ENCODE assay signal across 11 cellular contexts in the genomic region with DNA sequence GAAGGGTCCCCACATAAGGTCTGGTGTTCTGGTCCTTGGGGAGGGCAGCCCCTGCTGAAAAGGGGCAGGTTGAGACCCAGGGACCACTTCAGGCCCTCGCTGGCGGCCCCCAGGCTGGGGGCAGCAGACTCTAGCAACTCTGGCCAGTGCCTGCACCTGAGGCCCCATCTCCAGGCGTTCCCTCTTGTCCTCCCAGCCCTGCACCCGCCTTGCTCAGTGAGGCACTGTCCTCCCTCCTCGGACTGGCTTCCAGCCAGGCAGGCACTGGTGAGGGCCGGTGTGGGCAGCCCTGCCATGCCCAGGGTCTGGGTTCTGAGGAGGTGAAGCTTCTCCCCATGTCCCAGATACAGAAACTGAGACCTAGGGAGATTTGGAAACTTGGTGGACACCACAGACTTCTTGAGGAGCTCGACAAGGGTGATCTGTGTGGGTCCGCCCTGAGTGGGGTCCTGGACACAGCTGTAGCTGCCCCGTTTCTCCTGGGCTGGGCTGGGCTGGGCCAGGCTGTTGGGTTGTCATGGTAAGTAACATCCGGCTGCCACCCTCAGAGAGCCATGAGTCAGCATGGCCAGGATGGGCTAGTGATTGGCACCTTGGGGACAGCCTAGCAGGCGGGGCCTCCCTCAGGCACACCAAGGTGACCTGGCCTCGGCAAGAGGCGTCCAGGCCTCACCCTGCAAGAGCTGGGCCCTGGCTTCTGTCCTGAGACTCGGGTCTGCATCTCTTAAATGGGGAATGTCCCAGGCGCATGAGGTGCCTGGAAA. TPM values are rescaled to one million over a fixed set of nuclear protein-coding genes. Genes with fewer than 3 reads are reported as not detected.
DNase-seq lines count a peak whose midpoint lies in the region; ATAC-seq and TF ChIP-seq lines count a peak whose summit lies in the region.
"Had no signal": no experiment of that assay in that cellular context is flagged by ENCODE, and none has a peak within 500 bp of the region (broad histone marks: within the 10 kb centered on the region; RNA-seq: fewer than 3 reads in every experiment).

No MANE protein-coding gene starts in this region.

- H3K36me3 ChIP-seq in Caco-2 (ENCODE audit: control insufficient read depth, insufficient read depth, low read length), result no peaks in the 10 kb centered on the region; the same call in 1 of the 2 replicates

- POLR2A ChIA-PET in Caco-2 (lab: Charles Lee), result no interaction called here
- POLR2A ChIA-PET in HEK293T (lab: Yijun Ruan, JAX), result interaction anchor here (2.5 kb wide), 1 partner anchor 11 kb away, joined by 10 read pairs; a partner anchor contains a TSS

- TF ChIP-seq CTCF in Caco-2 (IDR thresholded peaks at IDR 0.05; ENCODE audit: insufficient read depth in 1 of 2, low read depth in 1 of 2, low read length in 1 of 2, severe bottlenecking in 1 of 2, unreplicated experiment in 1 of 2) (no peak), choroid plexus epithelial cell (conservative IDR thresholded peaks at IDR 0.05; ENCODE audit: low read depth, low read length) (no peak)

- DNase-seq in Caco-2 (no peak), MV-4-11 (lab: John Stamatoyannopoulos, UW) (peak; percentile 54), choroid plexus epithelial cell (ENCODE audit: low read depth) (peak; percentile 33), myocyte (ENCODE audit: low read depth) (peak; percentile 64), HEK293T (ENCODE audit: extremely low spot score) (no peak), NCI-H524 (lab: John Stamatoyannopoulos, UW) (no peak)
- DNase-seq: NCI-H1417 had no signal

- no peak overlapping the region for H3K4me3 Mint-ChIP-seq in Caco-2 (ENCODE audit: unreplicated experiment)
- H3K4me3 Mint-ChIP-seq: nephron had no signal

- H3K4me1 Mint-ChIP-seq in Caco-2 (ENCODE audit: low read depth, unreplicated experiment), result no peaks in the 10 kb centered on the region

- no peak for ATAC-seq in GM19023 (IDR thresholded peaks at IDR 0.05; ENCODE audit: unreplicated experiment)
- no peak for ATAC-seq in HG03571 (IDR thresholded peaks at IDR 0.05; ENCODE audit: unreplicated experiment)

- no peaks in the 10 kb centered on the region for H3K27me3 ChIP-seq in Caco-2 (replicated peaks; ENCODE audit: control insufficient read depth, insufficient read depth, low read length)

- H3K4me3 ChIP-seq in Caco-2 (ENCODE audit: low read depth, low read length), result no peak overlapping the region
- H3K4me3 ChIP-seq in choroid plexus epithelial cell (ENCODE audit: low read depth, low read length), result no peak overlapping the region

- intact Hi-C loops in Caco-2 (cut with micrococcal nuclease; ENCODE audit: unreplicated experiment), result no loop called here

- peaks cover 80% of the 10 kb centered on the region for H3K36me3 Mint-ChIP-seq in Caco-2 (ENCODE audit: insufficient read depth, unreplicated experiment)

- peaks cover 22% of the 10 kb centered on the region for H3K9me3 Mint-ChIP-seq in Caco-2 (ENCODE audit: unreplicated experiment)

- no peaks in the 10 kb centered on the region for H3K4me1 ChIP-seq in Caco-2

- no TSS peak for BruUV-seq in Caco-2 (replicated peaks; lab: Mats Ljungman, UMichigan)

- CTCF ChIA-PET in Caco-2 (lab: Charles Lee) (no interaction called here), HEK293T (lab: Yijun Ruan, JAX) (no interaction called here)

- H3K9me3 ChIP-seq in Caco-2, result peaks cover 11% of the 10 kb centered on the region

- H3K27ac Mint-ChIP-seq in Caco-2 (ENCODE audit: unreplicated experiment), result peak overlapping the region; percentile 71
- H3K27ac Mint-ChIP-seq: nephron had no signal

- H3K27me3 Mint-ChIP-seq in Caco-2 (ENCODE audit: insufficient read depth, unreplicated experiment), result no peaks in the 10 kb centered on the region

TF ChIP-seq in HEK293T, 16 proteins besides CTCF, POLR2A, EP300 and RAD21:
- TF ChIP-seq CTBP1 (IDR thresholded peaks at IDR 0.05; ENCODE audit: borderline replicate concordance), result no peak
- TF ChIP-seq SP1 (IDR thresholded peaks at IDR 0.05), result no peak
TF ChIP-seq in HEK293T: peak in this region for 0.

RNA-seq across cellular contexts. Expression of a gene that starts 11.1 kb away (rescaled TPM):
- 18.7 and 19.1 TPM in 2 replicates for total RNA-seq in Caco-2 (2022)
- 1.7 and 4.7 TPM in 2 replicates for total RNA-seq in myocyte
- 32.3 TPM for polyA plus RNA-seq in myocyte (2012)
- total RNA-seq: temporal lobe had no signal

RNA-seq across cellular contexts. Expression of a gene that starts 51.8 kb away (rescaled TPM):
- total RNA-seq in Caco-2 (2022), result 210 and 215 TPM in 2 replicates
- total RNA-seq in myocyte, result 111 and 117 TPM in 2 replicates
- 107 TPM for polyA plus RNA-seq in myocyte (2012)

RNA-seq across cellular contexts. Expression of a gene that starts 54.8 kb away (rescaled TPM):
- total RNA-seq in Caco-2 (2022) (15.0 and 25.5 TPM in 2 replicates), myocyte (274 and 533 TPM in 2 replicates)
- polyA plus RNA-seq in myocyte (2012), result 93.8 TPM

Comparison
In these comparisons a context has a peak if more than half of its experiments do, and no peak if none do; other contexts are left out.
1. DNase-seq: peak in MV-4-11 (single experiment), choroid plexus epithelial cell (single experiment) and myocyte (single experiment); none in Caco-2 (0 of 2), HEK293T (single experiment) and NCI-H524 (0 of 2).
2. RNA of a gene that starts 54.8 kb away (total RNA-seq): 274 to 533 TPM in myocyte; 15.0 to 25.5 TPM in Caco-2; every median in the first group is over 10 times any median in the second.